Comparison of ENCODE assay signal across 30 cellular contexts in genomic region chr1:241778117-241778516, GRCh38.
DNase-seq lines count a peak whose midpoint lies in the region; ATAC-seq, FAIRE-seq and TF ChIP-seq lines count a peak whose summit lies in the region.
"Had no signal": no experiment of that assay in that cellular context is flagged by ENCODE, and none has a peak within 500 bp of the region (broad histone marks: within the 10 kb centered on the region; RNA-seq: fewer than 3 reads in every experiment).

No MANE protein-coding gene starts in this region.

- H3K4me2 ChIP-seq in K562 (ENCODE audit: insufficient read depth, low read length) = no peak overlapping the region
- H3K4me2 ChIP-seq: A549; BLaER1; BLaER1 treated with 17β-estradiol and CSF1 and Interleukin-3, amounts not matched to agents 10 nM and 100 nM had no signal

- H3K27me3 ChIP-seq in K562 (ENCODE audit: control insufficient read depth in 2 of 2, insufficient read depth in 2 of 2, low read length in 2 of 2) = no peaks in the 10 kb centered on the region
- no peaks in the 10 kb centered on the region for H3K27me3 ChIP-seq in SJCRH30
- H3K27me3 ChIP-seq in colonic mucosa = no peaks in the 10 kb centered on the region
- H3K27me3 ChIP-seq: BE2C; BLaER1; BLaER1 treated with 17β-estradiol and CSF1 and Interleukin-3, amounts not matched to agents 10 nM and 100 nM had no signal

- no peak overlapping the region for H2AFZ ChIP-seq in K562 (ENCODE audit: low read depth, low read length)

- H3K27ac ChIP-seq in HEK293 (ENCODE audit: extremely low read depth, low read depth, low read length) (no peak overlapping the region), K562 (ENCODE audit: extremely low read depth, low read depth, low read length) (no peak overlapping the region), SJCRH30 (no peak overlapping the region), colonic mucosa (no peak overlapping the region)
- H3K27ac ChIP-seq: 22Rv1; A549; BLaER1; BLaER1 treated with 17β-estradiol and CSF1 and Interleukin-3, amounts not matched to agents 10 nM and 100 nM; C4-2B had no signal

- in situ Hi-C loops in K562 (cut with MboI) = no loop called here

- TF ChIP-seq EP300 in K562 (IDR thresholded peaks at IDR 0.05; ENCODE audit: low read length) = no peak

- H3K9ac ChIP-seq in K562 (ENCODE audit: insufficient read depth in 1 of 2, low read depth in 2 of 2, low read length in 2 of 2) (no peak overlapping the region), colonic mucosa (ENCODE audit: low read depth in 2 of 2, low read length in 2 of 2) (no peak overlapping the region)
- H3K9ac ChIP-seq: BLaER1; BLaER1 treated with 17β-estradiol and CSF1 and Interleukin-3, amounts not matched to agents 10 nM and 100 nM had no signal

- TF ChIP-seq CTCF in HEK293 (tag by site-specific recombination; IDR thresholded peaks at IDR 0.05) = no peak
- TF ChIP-seq CTCF in K562 (IDR thresholded peaks at IDR 0.05 in 2 of 3, conservative IDR thresholded peaks at IDR 0.05 in 1 of 3; ENCODE audit: insufficient read depth in 2 of 3, low read depth in 1 of 3, low read length in 3 of 3) = no peak
- TF ChIP-seq CTCF in colonic mucosa (IDR thresholded peaks at IDR 0.05) = no peak

- intact Hi-C loops in K562 (cut with micrococcal nuclease) = no loop called here
- intact Hi-C loops in colonic mucosa (cut with DNase I) = no loop called here

- CTCF ChIA-PET in HEK293 (lab: Yijun Ruan, JAX) = no interaction called here
- CTCF ChIA-PET in K562 (lab: Yijun Ruan, JAX; ENCODE audit: low intra/inter-chr PET ratio) = no interaction called here

- H3K36me3 ChIP-seq in HEK293 (ENCODE audit: control insufficient read depth in 2 of 2, insufficient read depth in 1 of 2, low read length in 2 of 2) = no peaks in the 10 kb centered on the region
- H3K36me3 ChIP-seq in K562 (ENCODE audit: control insufficient read depth, insufficient read depth, low read length) = no peaks in the 10 kb centered on the region
- H3K36me3 ChIP-seq in SJCRH30 = no peaks in the 10 kb centered on the region
- no peaks in the 10 kb centered on the region for H3K36me3 ChIP-seq in colonic mucosa
- H3K36me3 ChIP-seq: BE2C; BLaER1; BLaER1 treated with 17β-estradiol and CSF1 and Interleukin-3, amounts not matched to agents 10 nM and 100 nM had no signal

- no peaks in the 10 kb centered on the region for H4K20me1 ChIP-seq in K562 (replicated peaks; ENCODE audit: control insufficient read depth, insufficient read depth, low read length)
- H4K20me1 ChIP-seq: BLaER1; BLaER1 treated with 17β-estradiol and CSF1 and Interleukin-3, amounts not matched to agents 10 nM and 100 nM had no signal

- H3K4me3 ChIP-seq in HEK293 (ENCODE audit: low read depth, low read length) (no peak overlapping the region), K562 (no peak overlapping the region), SJCRH30 (no peak overlapping the region), colonic mucosa (no peak overlapping the region)
- H3K4me3 ChIP-seq: A549; BLaER1; BLaER1 treated with 17β-estradiol and CSF1 and Interleukin-3, amounts not matched to agents 10 nM and 100 nM had no signal

- no peak for FAIRE-seq in K562 (lab: Jason Lieb, UNC)
- FAIRE-seq: A549, D721Med had no signal

- H3K9me3 ChIP-seq in HEK293 (ENCODE audit: control insufficient read depth, insufficient read depth, low read depth, low read length) = no peaks in the 10 kb centered on the region
- no peaks in the 10 kb centered on the region for H3K9me3 ChIP-seq in K562 (replicated peaks; ENCODE audit: control insufficient read depth, insufficient read depth, low read depth, low read length)
- no peaks in the 10 kb centered on the region for H3K9me3 ChIP-seq in SJCRH30 (replicated peaks)
- H3K9me3 ChIP-seq in colonic mucosa = no peaks in the 10 kb centered on the region
- H3K9me3 ChIP-seq: A549; BE2C; BLaER1; BLaER1 treated with 17β-estradiol and CSF1 and Interleukin-3, amounts not matched to agents 10 nM and 100 nM; Caco-2 had no signal

- BruUV-seq in K562 (replicated peaks; lab: Mats Ljungman, UMichigan) = no TSS peak

- TF ChIP-seq RAD21 in K562 (CRISPR knock-in tag; conservative IDR thresholded peaks at IDR 0.05 in 1 of 2, IDR thresholded peaks at IDR 0.05 in 1 of 2) = no peak

- no peak for TF ChIP-seq POLR2A in K562 (conservative IDR thresholded peaks at IDR 0.05)

- WGBS in K562 (ENCODE audit: insufficient coverage, low coverage, missing lambda C conversion rate) = 36% methylated on average over 1 of the region's 1 CpG

- POLR2A ChIA-PET in HEK293 (lab: Yijun Ruan, JAX) = no interaction called here
- POLR2A ChIA-PET in K562 (lab: Yijun Ruan, JAX) = no interaction called here

- H3K4me1 ChIP-seq in HEK293 (ENCODE audit: control insufficient read depth, insufficient read depth, low read length) (peaks cover 11% of the 10 kb centered on the region; the same call in 1 of the 2 replicates), K562 (replicated peaks in 1 of 2; ENCODE audit: control insufficient read depth in 2 of 2, insufficient read depth in 2 of 2, low read length in 2 of 2) (peaks cover 7 to 12% of the 10 kb centered on the region in 2 experiments), SJCRH30 (no peaks in the 10 kb centered on the region), colonic mucosa (no peaks in the 10 kb centered on the region)
- H3K4me1 ChIP-seq: BE2C; BLaER1; BLaER1 treated with 17β-estradiol and CSF1 and Interleukin-3, amounts not matched to agents 10 nM and 100 nM had no signal

- no peaks in the 10 kb centered on the region for H3K79me2 ChIP-seq in K562 (ENCODE audit: control insufficient read depth, insufficient read depth, low read length)

- ATAC-seq in K562 = no peak
- ATAC-seq: A549; CD8-positive, alpha-beta T cell had no signal

- no peak for DNase-seq in K562 (ENCODE audit: extremely low read depth in 1 of 4, low spot score in 3 of 4)
- no peak for DNase-seq in SJCRH30
- DNase-seq in colonic mucosa = no peak
- DNase-seq: 8988T; ACHN; AML-193; BE2C; C1 segment of cervical spinal cord; Caco-2; Calu3; CD4-positive, alpha-beta memory T cell; CD4-positive, alpha-beta T cell; CD4-positive, CD25-positive, alpha-beta regulatory T cell; CD8-positive, alpha-beta memory T cell; CD8-positive, alpha-beta T cell; COR-L47; DMS 273 treated with DMSO at 0.1 percent for 48 hours; DMS153; DMS53; DMS79; DMS79 treated with DMSO at 0.1 percent for 48 hours; DND-41; EL had no signal

- H3K9me1 ChIP-seq in K562 (ENCODE audit: control insufficient read depth, insufficient read depth, low read length) = no peaks in the 10 kb centered on the region

TF ChIP-seq in HEK293, 187 proteins besides CTCF, POLR2A, EP300 and RAD21:
- TF ChIP-seq ELK4 (IDR thresholded peaks at IDR 0.05; ENCODE audit: borderline replicate concordance, low read depth, low read length) = no peak
- peak; percentile 92 for TF ChIP-seq ZNF211 (tag by site-specific recombination; IDR thresholded peaks at IDR 0.05; ENCODE audit: low read depth)
- TF ChIP-seq GLI4 (tag by site-specific recombination; IDR thresholded peaks at IDR 0.05) = no peak
TF ChIP-seq in HEK293: peak in this region for 1.

TF ChIP-seq in K562, 482 proteins besides CTCF, POLR2A, EP300 and RAD21:
- TF ChIP-seq CBFA2T3 (IDR thresholded peaks at IDR 0.05) = 0 out of 2 replicates have a peak, but pooled peaks have one; percentile 12
- no peak for TF ChIP-seq ZNF431 (CRISPR knock-in tag; IDR thresholded peaks at IDR 0.05)
- no peak for TF ChIP-seq E2F3 (CRISPR knock-in tag; IDR thresholded peaks at IDR 0.05)
TF ChIP-seq in K562: peak in this region for 1.
